ENCODE assay signal across 8 cellular contexts in genomic region chrX:108699368-108699767, GRCh38. TPM values are rescaled to one million over a fixed set of nuclear protein-coding genes. Genes with fewer than 3 reads are reported as not detected.
DNase-seq lines count a peak whose midpoint lies in the region; ATAC-seq and TF ChIP-seq lines count a peak whose summit lies in the region.

No MANE protein-coding gene starts in this region.

- BruUV-seq in HCT116 (replicated peaks; lab: Mats Ljungman, UMichigan), result no TSS peak

- no peaks in the 10 kb centered on the region for H3K9me2 ChIP-seq in HCT116 (ENCODE audit: insufficient read depth)

- RAD21 ChIA-PET in HCT116 (lab: Charles Lee; ENCODE audit: low non-redundant PET in 1 of 2, low total read pairs in 2 of 2, uncharacterized antibody in 2 of 2, unreplicated experiment in 2 of 2), result interaction anchor here (1.0 kb wide), 2 partner anchors 684 to 686 kb away, joined by 3 to 6 read pairs; no protein-coding TSS in a partner anchor

- POLR2A ChIA-PET in HCT116 (lab: Charles Lee), result no interaction called here

- no peak for TF ChIP-seq POLR2A in HCT116 (IDR thresholded peaks at IDR 0.05; ENCODE audit: borderline replicate concordance, extremely low read depth, insufficient read depth, insufficient read length)

- peak; percentile 54 for TF ChIP-seq RAD21 in HCT116 (IDR thresholded peaks at IDR 0.05; ENCODE audit: low read depth)

- no peaks in the 10 kb centered on the region for H3K79me2 ChIP-seq in HCT116 (ENCODE audit: insufficient read depth, low read length)

- H3K9me3 ChIP-seq in HCT116 (ENCODE audit: control insufficient read depth in 1 of 2, insufficient read depth in 1 of 2, low read depth in 1 of 2, low read length in 2 of 2), result no peaks in the 10 kb centered on the region

- DNase-seq in GM06990 (ENCODE audit: extremely low read depth, insufficient read length) (peak; percentile 12), HCT116 (ENCODE audit: low read depth, low spot score) (peak; percentile 16), OCI-M1 (lab: John Stamatoyannopoulos, UW) (peak; percentile 48), glutamatergic neuron (no peak)
- DNase-seq in activated CD8-positive, alpha-beta memory T cell treated with anti-CD3 and anti-CD28 coated beads for 24 hours, result no peak
- DNase-seq in effector memory CD8-positive, alpha-beta T cell, result no peak
- no peak for DNase-seq in activated CD4-positive, alpha-beta T cell treated with anti-CD3 and anti-CD28 coated beads for 1 hour

- H3K4me3 ChIP-seq in GM06990 (replicated peaks; ENCODE audit: low read depth, low read length), result no peak overlapping the region
- H3K4me3 ChIP-seq in HCT116 (replicated peaks in 1 of 2; ENCODE audit: low read depth in 1 of 2, low read length in 2 of 2), result no peak overlapping the region

- H3K27me3 Mint-ChIP-seq in glutamatergic neuron (ENCODE audit: unreplicated experiment), result no peaks in the 10 kb centered on the region
- H3K27me3 Mint-ChIP-seq in effector memory CD8-positive, alpha-beta T cell, result no peaks in the 10 kb centered on the region

- H3K4me2 ChIP-seq in HCT116 (ENCODE audit: low read length), result no peak overlapping the region

- no peaks in the 10 kb centered on the region for H3K4me1 Mint-ChIP-seq in glutamatergic neuron (ENCODE audit: low read depth, unreplicated experiment)
- H3K4me1 Mint-ChIP-seq in effector memory CD8-positive, alpha-beta T cell (ENCODE audit: low read depth in 2 of 2), result no peaks in the 10 kb centered on the region

- H3K27me3 ChIP-seq in GM06990 (replicated peaks; ENCODE audit: control insufficient read depth, insufficient read depth, low read length), result no peaks in the 10 kb centered on the region
- no peaks in the 10 kb centered on the region for H3K27me3 ChIP-seq in HCT116 (ENCODE audit: insufficient read depth, low read length)

- no peaks in the 10 kb centered on the region for H4K20me1 ChIP-seq in HCT116 (ENCODE audit: insufficient read depth)

- H3K4me1 ChIP-seq in HCT116 (ENCODE audit: control insufficient read depth in 1 of 2, insufficient read depth in 2 of 2, low read length in 2 of 2), result no peaks in the 10 kb centered on the region

- CTCF ChIA-PET in HCT116 (lab: Charles Lee), result interaction anchor here (0.8 to 4.1 kb wide), 12 partner anchors 11 to 1192 kb away, joined by 3 to 49 read pairs (median 4); no protein-coding TSS in a partner anchor

- no peaks in the 10 kb centered on the region for H3K36me3 Mint-ChIP-seq in glutamatergic neuron (ENCODE audit: unreplicated experiment)
- H3K36me3 Mint-ChIP-seq in effector memory CD8-positive, alpha-beta T cell (ENCODE audit: insufficient read depth), result no peaks in the 10 kb centered on the region

- H3K36me3 ChIP-seq in GM06990 (ENCODE audit: control insufficient read depth, insufficient read depth, low read length), result no peaks in the 10 kb centered on the region
- no peaks in the 10 kb centered on the region for H3K36me3 ChIP-seq in HCT116 (ENCODE audit: control insufficient read depth in 1 of 2, insufficient read depth in 2 of 2, low read length in 2 of 2)

- no peak overlapping the region for H3K9ac ChIP-seq in HCT116 (ENCODE audit: low read length)

- TF ChIP-seq CTCF in GM06990 (IDR thresholded peaks at IDR 0.05; ENCODE audit: insufficient read depth, low read length, poor library complexity, severe bottlenecking), result peak; percentile 50
- peak in 2 of 3 experiments; percentile 27 to 51; a peak in 3 of 6 replicates for TF ChIP-seq CTCF in HCT116 (IDR thresholded peaks at IDR 0.05 in 2 of 3, conservative IDR thresholded peaks at IDR 0.05 in 1 of 3; ENCODE audit: borderline replicate concordance in 1 of 3, insufficient read depth in 1 of 3, low read depth in 2 of 3, low read length in 2 of 3)
- TF ChIP-seq CTCF in glutamatergic neuron (IDR thresholded peaks at IDR 0.05; ENCODE audit: partially characterized antibody, unreplicated experiment), result peak; percentile 25

- H3K4me3 Mint-ChIP-seq in glutamatergic neuron (ENCODE audit: unreplicated experiment), result no peak overlapping the region
- no peak overlapping the region for H3K4me3 Mint-ChIP-seq in effector memory CD8-positive, alpha-beta T cell

- no peak overlapping the region for H3K27ac ChIP-seq in HCT116 (ENCODE audit: low read depth, low read length)

- ATAC-seq in HCT116 (peak; percentile 59; the same call in 1 of the 2 replicates), GM18520 (IDR thresholded peaks at IDR 0.05; ENCODE audit: unreplicated experiment) (no peak)
- no peak for ATAC-seq in effector memory CD8-positive, alpha-beta T cell (replicated peaks)

- intact Hi-C loops in HCT116 (cut with micrococcal nuclease), result loop anchor here (1.0 kb wide), 1 partner anchor 685 kb away; no protein-coding TSS in a partner anchor

- no peak overlapping the region for H2AFZ ChIP-seq in HCT116 (ENCODE audit: low read depth, low read length, poor library complexity, severe bottlenecking)

- no peak overlapping the region for H3K27ac Mint-ChIP-seq in glutamatergic neuron (ENCODE audit: unreplicated experiment)
- no peak overlapping the region for H3K27ac Mint-ChIP-seq in effector memory CD8-positive, alpha-beta T cell

- H3K9me3 Mint-ChIP-seq in glutamatergic neuron (ENCODE audit: unreplicated experiment), result no peaks in the 10 kb centered on the region
- H3K9me3 Mint-ChIP-seq in effector memory CD8-positive, alpha-beta T cell, result no peaks in the 10 kb centered on the region

TF ChIP-seq in HCT116, 20 proteins besides CTCF, POLR2A, EP300 and RAD21:
- TF ChIP-seq, protein P1, sequence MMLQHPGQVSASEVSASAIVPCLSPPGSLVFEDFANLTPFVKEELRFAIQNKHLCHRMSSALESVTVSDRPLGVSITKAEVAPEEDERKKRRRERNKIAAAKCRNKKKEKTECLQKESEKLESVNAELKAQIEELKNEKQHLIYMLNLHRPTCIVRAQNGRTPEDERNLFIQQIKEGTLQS (IDR thresholded peaks at IDR 0.05), result no peak
- no peak for TF ChIP-seq ELF1 (IDR thresholded peaks at IDR 0.05; ENCODE audit: borderline replicate concordance, low read depth)
- TF ChIP-seq MAX (IDR thresholded peaks at IDR 0.05), result no peak
- TF ChIP-seq ZFX (IDR thresholded peaks at IDR 0.05), result no peak
- TF ChIP-seq TCF7L2 (IDR thresholded peaks at IDR 0.05; ENCODE audit: borderline replicate concordance, extremely low read depth, insufficient read depth, insufficient read length), result no peak
- no peak for TF ChIP-seq EZH2phosphoT487 (IDR thresholded peaks at IDR 0.05; ENCODE audit: borderline replicate concordance)
- TF ChIP-seq ZNF274 (IDR thresholded peaks at IDR 0.05; ENCODE audit: low read depth, low read length), result no peak
- no peak for TF ChIP-seq CBX3 (IDR thresholded peaks at IDR 0.05; ENCODE audit: low read depth)
- TF ChIP-seq SP1 (IDR thresholded peaks at IDR 0.05; ENCODE audit: low read depth), result no peak
- TF ChIP-seq REST (IDR thresholded peaks at IDR 0.05; ENCODE audit: low read depth), result no peak
- TF ChIP-seq SIN3A (IDR thresholded peaks at IDR 0.05; ENCODE audit: low read depth), result no peak

RNA-seq across cellular contexts. Expression of gene IRS4, which starts 37.0 kb away (rescaled TPM):
- total RNA-seq in HCT116 (2021; ENCODE audit: unreplicated experiment) (not detected), glutamatergic neuron (ENCODE audit: unreplicated experiment) (not detected)
- not detected in 2 replicates for polyA plus RNA-seq in HCT116 (2012)

Comparison
In these comparisons a context has a peak if more than half of its experiments do, and no peak if none do; other contexts are left out.
1. DNase-seq: peak in GM06990 (single experiment), HCT116 (single experiment) and OCI-M1 (single experiment); none in glutamatergic neuron (single experiment), activated CD8-positive, alpha-beta memory T cell treated with anti-CD3 and anti-CD28 coated beads for 24 hours (single experiment), effector memory CD8-positive, alpha-beta T cell (0 of 3) and activated CD4-positive, alpha-beta T cell treated with anti-CD3 and anti-CD28 coated beads for 1 hour (single experiment).
2. Peak in every context shown above with its lines, with median percentiles within 50 percentile points of each other: CTCF ChIP-seq.